In the genomic region with DNA sequence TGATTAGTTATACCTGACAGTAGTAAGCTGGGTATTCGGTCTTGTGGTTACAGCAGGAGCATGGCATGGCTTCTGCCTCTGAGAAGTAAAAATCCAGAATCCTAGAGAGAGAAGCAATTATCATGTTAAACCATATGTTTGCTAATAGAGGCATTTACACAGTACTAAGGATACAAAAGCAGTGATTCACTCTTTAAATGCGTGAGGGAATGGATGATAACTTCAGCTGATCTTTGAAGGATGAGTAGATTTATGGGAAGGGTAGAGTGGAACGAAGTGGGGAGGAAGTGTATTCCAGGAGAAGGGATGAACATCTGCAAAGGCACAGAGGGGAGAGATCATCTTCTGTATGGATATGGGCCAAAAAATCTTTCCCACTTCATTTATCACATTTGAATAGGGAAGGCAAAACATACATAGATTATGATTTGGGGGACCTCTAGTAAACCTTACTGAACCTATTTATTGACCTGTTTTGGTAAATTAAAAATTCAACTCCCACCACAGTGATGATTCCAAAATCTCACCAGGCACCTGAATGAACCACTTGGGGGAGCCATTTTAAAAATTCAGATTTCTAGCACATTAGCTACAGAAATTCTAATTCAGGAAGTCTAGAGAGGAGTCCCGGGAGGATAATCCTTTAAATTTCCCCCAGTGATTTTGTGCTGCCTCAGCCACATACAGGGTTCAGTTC, we compare ENCODE assay signal across 11 cellular contexts. TPM values are rescaled to one million over a fixed set of nuclear protein-coding genes. Genes with fewer than 3 reads are reported as not detected.
DNase-seq lines count a peak whose midpoint lies in the region; ATAC-seq and TF ChIP-seq lines count a peak whose summit lies in the region.
"Had no signal": no experiment of that assay in that cellular context is flagged by ENCODE, and none has a peak within 500 bp of the region (broad histone marks: within the 10 kb centered on the region; RNA-seq: fewer than 3 reads in every experiment).

No MANE protein-coding gene starts in this region.

- no peaks in the 10 kb centered on the region for H3K79me2 ChIP-seq in mammary epithelial cell (ENCODE audit: insufficient read depth, low read length)

- no peaks in the 10 kb centered on the region for H3K9me3 ChIP-seq in mammary epithelial cell (replicated peaks; ENCODE audit: insufficient read depth, low read length)

- H3K36me3 ChIP-seq in mammary epithelial cell (ENCODE audit: insufficient read depth, low read length), result no peaks in the 10 kb centered on the region

- no peaks in the 10 kb centered on the region for H4K20me1 ChIP-seq in mammary epithelial cell (ENCODE audit: insufficient read depth, low read length)

- no peaks in the 10 kb centered on the region for H3K36me3 Mint-ChIP-seq in activated CD8-positive, alpha-beta memory T cell treated with anti-CD3 and anti-CD28 coated beads, Interleukin-2, amount 10 ng/mL, durations not matched to agents 7 days and 5 days

- TF ChIP-seq CTCF in AG09309 (IDR thresholded peaks at IDR 0.05; ENCODE audit: control insufficient read depth, insufficient read depth, low read depth, low read length, missing control alignments), result peak; percentile 22
- peak; percentile 28 to 38 for TF ChIP-seq CTCF in mammary epithelial cell (conservative IDR thresholded peaks at IDR 0.05 in 1 of 2, IDR thresholded peaks at IDR 0.05 in 1 of 2; ENCODE audit: extremely low read depth in 1 of 2, insufficient read depth in 1 of 2, low read depth in 1 of 2, low read length in 2 of 2)
- no peak for TF ChIP-seq CTCF in omental fat pad (IDR thresholded peaks at IDR 0.05)

- H2AFZ ChIP-seq in mammary epithelial cell (ENCODE audit: low read depth, low read length), result no peak overlapping the region

- no peaks in the 10 kb centered on the region for H3K9me3 Mint-ChIP-seq in activated CD8-positive, alpha-beta memory T cell treated with anti-CD3 and anti-CD28 coated beads, Interleukin-2, amount 10 ng/mL, durations not matched to agents 7 days and 5 days (ENCODE audit: low read depth)

- BruUV-seq in mammary epithelial cell (replicated peaks; lab: Mats Ljungman, UMichigan), result no TSS peak

- H3K4me1 ChIP-seq in mammary epithelial cell (ENCODE audit: insufficient read depth, low read length), result no peaks in the 10 kb centered on the region

- peak; percentile 37 for ATAC-seq in GM19351 (IDR thresholded peaks at IDR 0.05; ENCODE audit: unreplicated experiment)
- ATAC-seq in HG03432 (IDR thresholded peaks at IDR 0.05; ENCODE audit: unreplicated experiment), result peak; percentile 39
- no peak for ATAC-seq in activated CD8-positive, alpha-beta memory T cell treated with anti-CD3 and anti-CD28 coated beads, Interleukin-2, amount 10 ng/mL, durations not matched to agents 7 days and 5 days
- ATAC-seq in omental fat pad (ENCODE audit: low FRiP score), result no peak

- peaks cover 3% of the 10 kb centered on the region for H3K27me3 Mint-ChIP-seq in activated CD8-positive, alpha-beta memory T cell treated with anti-CD3 and anti-CD28 coated beads, Interleukin-2, amount 10 ng/mL, durations not matched to agents 7 days and 5 days
- H3K27me3 Mint-ChIP-seq: brain had no signal

- H3K4me3 Mint-ChIP-seq in activated CD8-positive, alpha-beta memory T cell treated with anti-CD3 and anti-CD28 coated beads, Interleukin-2, amount 10 ng/mL, durations not matched to agents 7 days and 5 days, result no peak overlapping the region
- H3K4me3 Mint-ChIP-seq: brain had no signal

- H3K9ac ChIP-seq in mammary epithelial cell (ENCODE audit: insufficient read depth, low read length), result no peak overlapping the region

- H3K4me3 ChIP-seq in AG09309 (ENCODE audit: control insufficient read depth, low read depth, low read length) (no peak overlapping the region), mammary epithelial cell (replicated peaks in 1 of 3; ENCODE audit: insufficient read depth in 1 of 3, low read depth in 2 of 3, low read length in 3 of 3) (no peak overlapping the region)
- H3K4me3 ChIP-seq: lung had no signal

- CTCF ChIA-PET in mammary epithelial cell (lab: Charles Lee; ENCODE audit: low non-redundant PET), result interaction anchor here (0.6 kb wide), 4 partner anchors 30 to 411 kb away, joined by 3 to 5 read pairs (median 3); no protein-coding TSS in a partner anchor
- CTCF ChIA-PET in activated CD8-positive, alpha-beta memory T cell treated with anti-CD3 and anti-CD28 coated beads, Interleukin-2, amount 10 ng/mL, durations not matched to agents 7 days and 5 days (lab: Charles Lee), result interaction anchor here (1.3 kb wide), 1 partner anchor 11 kb away, joined by 3 read pairs; no protein-coding TSS in a partner anchor

- peaks cover 8% of the 10 kb centered on the region for H3K4me1 Mint-ChIP-seq in activated CD8-positive, alpha-beta memory T cell treated with anti-CD3 and anti-CD28 coated beads, Interleukin-2, amount 10 ng/mL, durations not matched to agents 7 days and 5 days

- no peak for DNase-seq in AG09309 (ENCODE audit: low read depth)
- DNase-seq in mammary epithelial cell, result no peak
- DNase-seq in stimulated activated CD4-positive, alpha-beta T cell treated with anti-CD3 and anti-CD28 coated beads, Interleukin-12 subunit alpha, Interleukin-12 subunit beta, amount 100 ng/mL, for 4 hours, result no peak
- DNase-seq in activated CD8-positive, alpha-beta memory T cell treated with anti-CD3 and anti-CD28 coated beads, Interleukin-2, amount 10 ng/mL, durations not matched to agents 7 days and 5 days, result no peak
- no peak for DNase-seq in DMS53 treated with DMSO at 0.1 percent for 48 hours (lab: John Stamatoyannopoulos, UW; ENCODE audit: unreplicated experiment)
- no peak for DNase-seq in omental fat pad (ENCODE audit: low spot score)

- dilution Hi-C loops in mammary epithelial cell (cut with HindIII; ENCODE audit: low sequenced_read_pairs), result no loop called here

- in situ Hi-C loops in mammary epithelial cell (cut with MboI; ENCODE audit: low sequenced_read_pairs in 2 of 2), result loop anchor here in 1 of 2 donors (25.0 kb wide), 1 partner anchor 412 kb away; no protein-coding TSS in a partner anchor

- 75% methylated on average over 4 of the region's 4 CpGs for WGBS in mammary epithelial cell (ENCODE audit: low coverage, missing lambda C conversion rate)

- no peak overlapping the region for H3K27ac Mint-ChIP-seq in activated CD8-positive, alpha-beta memory T cell treated with anti-CD3 and anti-CD28 coated beads, Interleukin-2, amount 10 ng/mL, durations not matched to agents 7 days and 5 days

- no peak overlapping the region for H3K4me2 ChIP-seq in mammary epithelial cell (ENCODE audit: insufficient read depth, low read depth, low read length)

- H3K27ac ChIP-seq in mammary epithelial cell (ENCODE audit: insufficient read depth, low read depth, low read length), result no peak overlapping the region

- intact Hi-C loops in mammary epithelial cell (cut with micrococcal nuclease), result no loop called here

- no peaks in the 10 kb centered on the region for H3K27me3 ChIP-seq in mammary epithelial cell (ENCODE audit: insufficient read depth, low read length)

RNA-seq across cellular contexts. Expression of gene IGSF10, which starts 35.1 kb away (rescaled TPM):
- under 1 TPM in 1 of 2 donors, not detected in 1; under 0.01 TPM for total RNA-seq in mammary epithelial cell
- polyA plus RNA-seq in mammary epithelial cell, result not detected
- not detected for polyA minus RNA-seq in mammary epithelial cell
- total RNA-seq in activated CD8-positive, alpha-beta memory T cell treated with anti-CD3 and anti-CD28 coated beads, Interleukin-2, amount 10 ng/mL, durations not matched to agents 7 days and 5 days, result not detected
- total RNA-seq in omental fat pad, result 10 to 100 TPM in 1 of 4 donors, 1 to 10 TPM in 3; 3.2 to 10.3 (median 6.5) TPM
- total RNA-seq: T-helper 2 cell treated with Interferon-gamma antibody and Interleukin-4, amounts not matched to agents 100 ng/mL and 5 ng/mL, for 36 hours had no signal

RNA-seq across cellular contexts. Expression of gene P2RY12, which starts 41.2 kb away (rescaled TPM):
- total RNA-seq in mammary epithelial cell (not detected), omental fat pad (1 to 10 TPM; 5.2 to 8.3 (median 7.0) TPM)
- polyA plus RNA-seq in mammary epithelial cell, result not detected
- not detected for polyA minus RNA-seq in mammary epithelial cell
- total RNA-seq in activated CD8-positive, alpha-beta memory T cell treated with anti-CD3 and anti-CD28 coated beads, Interleukin-2, amount 10 ng/mL, durations not matched to agents 7 days and 5 days, result not detected
- total RNA-seq: T-helper 2 cell treated with Interferon-gamma antibody and Interleukin-4, amounts not matched to agents 100 ng/mL and 5 ng/mL, for 36 hours had no signal

Comparison
In these comparisons a context has a peak if more than half of its experiments do, and no peak if none do; other contexts are left out.
1. CTCF ChIP-seq: peak in AG09309 (single experiment) and mammary epithelial cell (2 of 2); none in omental fat pad (0 of 3).
2. ATAC-seq: peak in GM19351 (single experiment) and HG03432 (single experiment); none in activated CD8-positive, alpha-beta memory T cell treated with anti-CD3 and anti-CD28 coated beads, Interleukin-2, amount 10 ng/mL, durations not matched to agents 7 days and 5 days (single experiment) and omental fat pad (single experiment).
3. RNA of gene P2RY12, which starts 41.2 kb away (total RNA-seq): 5.2 to 8.3 TPM in omental fat pad; not detected in mammary epithelial cell and not detected in activated CD8-positive, alpha-beta memory T cell treated with anti-CD3 and anti-CD28 coated beads, Interleukin-2, amount 10 ng/mL, durations not matched to agents 7 days and 5 days; every median in the first group is over 4 times any median in the second.